12 cellular contexts compared by ENCODE assay signal in genomic region chr13:42924290-42924803, GRCh38.
"Had no signal": no experiment of that assay in that cellular context is flagged by ENCODE, and none has a peak within 500 bp of the region (broad histone marks: within the 10 kb centered on the region; RNA-seq: fewer than 3 reads in every experiment).

No MANE protein-coding gene starts in this region.

- H3K36me3 ChIP-seq: ascending aorta, neural progenitor cell, ovary had no signal

- H3K4me1 ChIP-seq: ascending aorta, lower lobe of right lung, stomach had no signal

- H3K27ac ChIP-seq: ascending aorta, dorsolateral prefrontal cortex, lower lobe of right lung, neural progenitor cell, ovary, skin epidermis, stomach, thoracic aorta had no signal

- DNase-seq: activated naive CD4-positive, alpha-beta T cell treated with Interleukin-2 at 50 U/mL for 16 hours; activated naive CD8-positive, alpha-beta T cell treated with anti-CD3 and anti-CD28 coated beads, Interleukin-2, amount 50 U/mL, for 24 hours; dorsolateral prefrontal cortex; hypothalamus; lower lobe of right lung; ovary; retina; stomach had no signal

- H3K4me2 ChIP-seq: neural progenitor cell had no signal

- H3K9ac ChIP-seq: neural progenitor cell had no signal

- H3K4me3 ChIP-seq: ascending aorta, dorsolateral prefrontal cortex, lower lobe of right lung, neural progenitor cell, ovary, skin epidermis, stomach, thoracic aorta had no signal

- H3K27me3 ChIP-seq: ascending aorta, dorsolateral prefrontal cortex, neural progenitor cell, ovary, stomach had no signal

- H3K9me3 ChIP-seq: ascending aorta, lower lobe of right lung, ovary, stomach, thoracic aorta had no signal

- H2AFZ ChIP-seq: neural progenitor cell had no signal
